Comparison of ENCODE assay signal across 1 cellular context in genomic region chr17:49338883-49339282, GRCh38.
TF ChIP-seq lines count a peak whose summit lies in the region.

No MANE protein-coding gene starts in this region.

TF ChIP-seq in HEK293T, 16 proteins besides CTCF, POLR2A, EP300 and RAD21:
- TF ChIP-seq FOXA1 (IDR thresholded peaks at IDR 0.05) (no peak), ZNF384 (IDR thresholded peaks at IDR 0.05) (peak; percentile 66)
